ENCODE assay signal across 9 cellular contexts in the genomic region with DNA sequence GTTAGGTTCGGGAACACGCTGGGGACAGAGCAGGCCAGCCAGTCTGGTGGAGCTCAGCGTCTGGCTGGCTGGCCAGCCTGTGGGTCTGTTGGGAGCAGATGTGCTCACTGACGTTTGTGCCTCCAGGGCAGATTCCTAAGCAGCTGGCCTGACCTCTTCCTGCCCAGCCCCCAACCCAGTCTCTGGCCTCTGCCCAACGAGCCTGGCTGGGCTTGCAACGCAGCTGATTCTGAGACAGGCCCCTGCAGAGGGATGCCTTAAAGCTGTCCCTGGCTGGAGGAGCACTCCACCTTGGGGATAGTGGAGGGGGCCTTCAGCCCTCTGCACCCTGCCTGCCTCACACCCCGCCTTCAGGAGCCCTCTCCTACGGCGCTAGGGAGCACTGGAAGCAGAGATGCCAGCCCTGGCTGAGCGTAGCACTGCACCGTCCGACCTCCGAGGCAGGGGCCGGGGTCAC. TPM values are rescaled to one million over a fixed set of nuclear protein-coding genes. Genes with fewer than 3 reads are reported as not detected.
DNase-seq lines count a peak whose midpoint lies in the region; ATAC-seq and TF ChIP-seq lines count a peak whose summit lies in the region.
"Had no signal": no experiment of that assay in that cellular context is flagged by ENCODE, and none has a peak within 500 bp of the region (broad histone marks: within the 10 kb centered on the region; RNA-seq: fewer than 3 reads in every experiment).

No MANE protein-coding gene starts in this region.

- H3K36me3 Mint-ChIP-seq in activated naive CD8-positive, alpha-beta T cell: peaks cover 6% of the 10 kb centered on the region
- H3K36me3 Mint-ChIP-seq in activated naive CD8-positive, alpha-beta T cell treated with anti-CD3 and anti-CD28 coated beads, Interleukin-2, amount 50 U/mL, for 24 hours (ENCODE audit: low read depth): peaks cover 25% of the 10 kb centered on the region

- peaks cover 92% of the 10 kb centered on the region for H3K4me1 ChIP-seq in lower lobe of right lung
- H3K4me1 ChIP-seq in vagina: peaks cover 84% of the 10 kb centered on the region

- peaks cover 80% of the 10 kb centered on the region for H3K4me1 Mint-ChIP-seq in activated naive CD8-positive, alpha-beta T cell (ENCODE audit: low read depth)
- H3K4me1 Mint-ChIP-seq in activated naive CD8-positive, alpha-beta T cell treated with anti-CD3 and anti-CD28 coated beads, Interleukin-2, amount 50 U/mL, for 24 hours: peaks cover 71% of the 10 kb centered on the region

- peak overlapping the region; percentile 83 for H3K27ac Mint-ChIP-seq in activated naive CD8-positive, alpha-beta T cell
- H3K27ac Mint-ChIP-seq in activated naive CD8-positive, alpha-beta T cell treated with anti-CD3 and anti-CD28 coated beads, Interleukin-2, amount 50 U/mL, for 24 hours: no peak overlapping the region

- no peak overlapping the region for H3K4me3 Mint-ChIP-seq in activated naive CD8-positive, alpha-beta T cell
- no peak overlapping the region for H3K4me3 Mint-ChIP-seq in activated naive CD8-positive, alpha-beta T cell treated with anti-CD3 and anti-CD28 coated beads, Interleukin-2, amount 50 U/mL, for 24 hours

- TF ChIP-seq POLR2A in vagina (IDR thresholded peaks at IDR 0.05): no peak

- H3K27me3 ChIP-seq in lower lobe of right lung (ENCODE audit: low read depth) (no peaks in the 10 kb centered on the region), vagina (no peaks in the 10 kb centered on the region)

- TF ChIP-seq CTCF in lower lobe of right lung (IDR thresholded peaks at IDR 0.05) (no peak), vagina (IDR thresholded peaks at IDR 0.05) (no peak)

- no peaks in the 10 kb centered on the region for H3K27me3 Mint-ChIP-seq in activated naive CD8-positive, alpha-beta T cell
- H3K27me3 Mint-ChIP-seq in activated naive CD8-positive, alpha-beta T cell treated with anti-CD3 and anti-CD28 coated beads, Interleukin-2, amount 50 U/mL, for 24 hours: no peaks in the 10 kb centered on the region

- H3K4me3 ChIP-seq in lower lobe of right lung (no peak overlapping the region), vagina (no peak overlapping the region)
- H3K4me3 ChIP-seq: mucosa of descending colon had no signal

- no peaks in the 10 kb centered on the region for H3K9me3 Mint-ChIP-seq in activated naive CD8-positive, alpha-beta T cell (ENCODE audit: low read depth)
- no peaks in the 10 kb centered on the region for H3K9me3 Mint-ChIP-seq in activated naive CD8-positive, alpha-beta T cell treated with anti-CD3 and anti-CD28 coated beads, Interleukin-2, amount 50 U/mL, for 24 hours

- no peaks in the 10 kb centered on the region for H3K9me3 ChIP-seq in lower lobe of right lung
- no peaks in the 10 kb centered on the region for H3K9me3 ChIP-seq in vagina
- H3K9me3 ChIP-seq: mucosa of descending colon had no signal

- ATAC-seq in activated naive CD8-positive, alpha-beta T cell treated with anti-CD3 and anti-CD28 coated beads, Interleukin-2, amount 50 U/mL, for 24 hours: no peak
- peak; percentile 28 to 55 for ATAC-seq in lower lobe of right lung
- ATAC-seq: mucosa of descending colon had no signal

- intact Hi-C loops in lower lobe of right lung (cut with DNase I): no loop called here
- intact Hi-C loops in vagina (cut with DNase I): no loop called here

- peak overlapping the region; percentile 69 for H3K27ac ChIP-seq in lower lobe of right lung
- H3K27ac ChIP-seq in vagina: peak overlapping the region; percentile 76

- peaks cover 50% of the 10 kb centered on the region for H3K36me3 ChIP-seq in lower lobe of right lung
- peaks cover 0 to 21% of the 10 kb centered on the region in 2 donors for H3K36me3 ChIP-seq in vagina

- DNase-seq in activated naive CD8-positive, alpha-beta T cell treated with anti-CD3 and anti-CD28 coated beads, Interleukin-2, amount 50 U/mL, for 24 hours: no peak
- DNase-seq in dermis blood vessel endothelial cell (peak; percentile 26), lower lobe of right lung (no peak), vagina (ENCODE audit: extremely low spot score in 2 of 2) (no peak), NCI-H524 treated with DMSO at 0.1 percent for 48 hours (lab: John Stamatoyannopoulos, UW) (no peak)
- DNase-seq in activated naive CD4-positive, alpha-beta T cell treated with anti-CD3 and anti-CD28 coated beads, Interleukin-2, amount 50 U/mL, for 16 hours: no peak
- no peak for DNase-seq in stimulated activated CD4-positive, alpha-beta T cell treated with anti-CD3 and anti-CD28 coated beads, Interleukin-4, amount 100 ng/mL, for 4 hours

RNA-seq across cellular contexts. Expression of gene KLF13, which starts 46.0 kb away (rescaled TPM):
- total RNA-seq in dermis blood vessel endothelial cell: 35.2 and 41.8 TPM in 2 replicates
- 178 TPM for total RNA-seq in lower lobe of right lung
- total RNA-seq in vagina: 30.9 TPM
